Comparison of ENCODE assay signal across 8 cellular contexts in genomic region chr4:38735870-38736269, GRCh38. TPM values are rescaled to one million over a fixed set of nuclear protein-coding genes. Genes with fewer than 3 reads are reported as not detected.
"Had no signal": no experiment of that assay in that cellular context is flagged by ENCODE, and none has a peak within 500 bp of the region (broad histone marks: within the 10 kb centered on the region; RNA-seq: fewer than 3 reads in every experiment).

No MANE protein-coding gene starts in this region.

- H3K27ac ChIP-seq: HL-60 had no signal

- H3K27ac Mint-ChIP-seq: IgD-negative memory B cell had no signal

- H3K9me3 Mint-ChIP-seq: IgD-negative memory B cell had no signal

- ATAC-seq: HepG2 had no signal

- DNase-seq: IMR-90, KBM-7 had no signal

- FAIRE-seq: HepG2, HTR-8/SVneo had no signal

- H3K4me3 Mint-ChIP-seq: IgD-negative memory B cell had no signal

- H3K27me3 Mint-ChIP-seq: IgD-negative memory B cell had no signal

RNA-seq across cellular contexts. Expression of gene TLR10, which starts 46.9 kb away (rescaled TPM):
- total RNA-seq: HepG2, HT-29, HT1080, IMR-90 had no signal
- polyA plus RNA-seq: HepG2, IMR-90 had no signal
